Comparison of ENCODE assay signal across 1 cellular context in genomic region chr16:720990-721764, GRCh38.
TF ChIP-seq lines count a peak whose summit lies in the region.

TSS of gene ANTKMT (plus strand) at chr16:721146. CDS start at chr16:721275, 129 bp downstream.

TF ChIP-seq in HepG2, 621 proteins besides CTCF, POLR2A, EP300 and RAD21 (continued from another document and continues in another):
- TF ChIP-seq MTA1 (CRISPR knock-in tag; IDR thresholded peaks at IDR 0.05; ENCODE audit: borderline replicate concordance) (peak; percentile 12; the same call in 1 of the 2 replicates), ZNF337 (CRISPR knock-in tag; IDR thresholded peaks at IDR 0.05; ENCODE audit: borderline replicate concordance, low read depth) (peak; percentile 34; the same call in 1 of the 2 replicates), ZNF614 (CRISPR knock-in tag; IDR thresholded peaks at IDR 0.05; ENCODE audit: borderline replicate concordance) (no peak; the same call in 1 of the 2 replicates), ZNF83 (CRISPR knock-in tag; IDR thresholded peaks at IDR 0.05; ENCODE audit: borderline replicate concordance) (0 out of 2 replicates have a peak, but pooled peaks have one; percentile 54), TARDBP (CRISPR knock-in tag; IDR thresholded peaks at IDR 0.05) (no peak; the same call in 1 of the 2 replicates), ZBTB7B (CRISPR knock-in tag; IDR thresholded peaks at IDR 0.05) (no peak), ZMAT3 (CRISPR knock-in tag; conservative IDR thresholded peaks at IDR 0.05) (0 out of 2 replicates have a peak, but pooled peaks have one; percentile 32), ZNF605 (CRISPR knock-in tag; IDR thresholded peaks at IDR 0.05) (peak; percentile 77; the same call in 1 of the 2 replicates), ZNF564 (CRISPR knock-in tag; IDR thresholded peaks at IDR 0.05) (peak; percentile 82; the same call in 1 of the 2 replicates), SATB2 (CRISPR knock-in tag; IDR thresholded peaks at IDR 0.05) (no peak), ZNF546 (CRISPR knock-in tag; conservative IDR thresholded peaks at IDR 0.05) (no peak), ZNF768 (CRISPR knock-in tag; IDR thresholded peaks at IDR 0.05) (peak; percentile 52; the same call in 1 of the 2 replicates), ZBTB42 (CRISPR knock-in tag; IDR thresholded peaks at IDR 0.05) (no peak), ZNF451 (CRISPR knock-in tag; IDR thresholded peaks at IDR 0.05) (peak; percentile 68; the same call in 1 of the 2 replicates), ELF3 (CRISPR knock-in tag; IDR thresholded peaks at IDR 0.05) (peak; percentile 13; the same call in 1 of the 2 replicates), ZHX1 (CRISPR knock-in tag; IDR thresholded peaks at IDR 0.05; ENCODE audit: low read depth) (peak; percentile 58; the same call in 1 of the 2 replicates), ZBTB21 (CRISPR knock-in tag; IDR thresholded peaks at IDR 0.05) (no peak), ZNF740 (CRISPR knock-in tag; IDR thresholded peaks at IDR 0.05) (no peak; the same call in 1 of the 2 replicates), ZSCAN29 (CRISPR knock-in tag; conservative IDR thresholded peaks at IDR 0.05) (0 out of 2 replicates have a peak, but pooled peaks have one; percentile 20), CSRNP1 (CRISPR knock-in tag; IDR thresholded peaks at IDR 0.05) (peak; percentile 83), FOXO4 (CRISPR knock-in tag; conservative IDR thresholded peaks at IDR 0.05) (no peak), ATF2 (CRISPR knock-in tag; IDR thresholded peaks at IDR 0.05) (no peak), E2F2 (CRISPR knock-in tag; IDR thresholded peaks at IDR 0.05; ENCODE audit: borderline replicate concordance) (0 out of 2 replicates have a peak, but pooled peaks have one; percentile 70), ZNF30 (CRISPR knock-in tag; IDR thresholded peaks at IDR 0.05) (0 out of 2 replicates have a peak, but pooled peaks have one; percentile 78), HOXA5 (CRISPR knock-in tag; IDR thresholded peaks at IDR 0.05) (peak; percentile 58; the same call in 1 of the 2 replicates), KLF13 (CRISPR knock-in tag; IDR thresholded peaks at IDR 0.05) (no peak), ZBTB43 (CRISPR knock-in tag; conservative IDR thresholded peaks at IDR 0.05) (peak; percentile 43; the same call in 1 of the 2 replicates), ZMAT5 (CRISPR knock-in tag; IDR thresholded peaks at IDR 0.05; ENCODE audit: borderline replicate concordance, low read depth) (no peak), ETV5 (CRISPR knock-in tag; IDR thresholded peaks at IDR 0.05; ENCODE audit: borderline replicate concordance) (peak; percentile 61; the same call in 1 of the 2 replicates), ZBTB38 (CRISPR knock-in tag; IDR thresholded peaks at IDR 0.05) (peak; percentile 93), CEBPZ (IDR thresholded peaks at IDR 0.05; ENCODE audit: low read length) (no peak), UBTF (CRISPR knock-in tag; IDR thresholded peaks at IDR 0.05) (peak; percentile 88; the same call in 1 of the 2 replicates), DNMT3B (CRISPR knock-in tag; conservative IDR thresholded peaks at IDR 0.05) (no peak), ZNF414 (CRISPR knock-in tag; IDR thresholded peaks at IDR 0.05) (no peak), ARNT2 (CRISPR knock-in tag; IDR thresholded peaks at IDR 0.05; ENCODE audit: low read depth) (peak; percentile 93), MBNL3 (CRISPR knock-in tag; conservative IDR thresholded peaks at IDR 0.05) (no peak), ZNF362 (CRISPR knock-in tag; IDR thresholded peaks at IDR 0.05; ENCODE audit: borderline replicate concordance) (no peak), BHLHE40 (IDR thresholded peaks at IDR 0.05; ENCODE audit: low read length) (peak; percentile 70), AGO2 (optimal IDR thresholded peaks at IDR 0.05; ENCODE audit: low read depth, low read length) (peak; percentile 14), ZFYVE20 (CRISPR knock-in tag; IDR thresholded peaks at IDR 0.05; ENCODE audit: borderline replicate concordance, low read depth) (peak; percentile 18; the same call in 1 of the 2 replicates), ZNF446 (CRISPR knock-in tag; IDR thresholded peaks at IDR 0.05) (peak; percentile 76; the same call in 1 of the 2 replicates), ZNF138 (CRISPR knock-in tag; IDR thresholded peaks at IDR 0.05; ENCODE audit: low read depth) (peak; percentile 57), SALL1 (CRISPR knock-in tag; IDR thresholded peaks at IDR 0.05) (peak; percentile 68)
